ENCODE assay signal across 14 cellular contexts in genomic region chr7:74502216-74502891, GRCh38. TPM values are rescaled to one million over a fixed set of nuclear protein-coding genes. Genes with fewer than 3 reads are reported as not detected.
DNase-seq lines count a peak whose midpoint lies in the region; TF ChIP-seq lines count a peak whose summit lies in the region.
"Had no signal": no experiment of that assay in that cellular context is flagged by ENCODE, and none has a peak within 500 bp of the region (broad histone marks: within the 10 kb centered on the region; RNA-seq: fewer than 3 reads in every experiment).

No MANE protein-coding gene starts in this region.

- H3K9me3 ChIP-seq in Karpas-422 (ENCODE audit: low read length) = no peaks in the 10 kb centered on the region

- peak overlapping the region in 3 of 5 experiments; percentile 33 to 62 (median 42) for H3K27ac Mint-ChIP-seq in brain
- H3K27ac Mint-ChIP-seq: B cell had no signal

- no peak overlapping the region for H2AFZ ChIP-seq in Karpas-422 (ENCODE audit: low read length)

- peaks cover 46% of the 10 kb centered on the region for H3K4me1 Mint-ChIP-seq in brain
- H3K4me1 Mint-ChIP-seq: B cell had no signal

- no peaks in the 10 kb centered on the region for H3K9me2 ChIP-seq in Karpas-422 (replicated peaks; ENCODE audit: insufficient read depth, low read length)

- H3K9ac ChIP-seq in Karpas-422 (ENCODE audit: low read length) = no peak overlapping the region

- H3K4me3 Mint-ChIP-seq in brain = no peak overlapping the region
- H3K4me3 Mint-ChIP-seq: B cell had no signal

- no peak overlapping the region for H3K27ac ChIP-seq in Karpas-422 (ENCODE audit: low read length)

- H3K9me3 Mint-ChIP-seq in brain = peaks cover 0 to 8% (median 5%) of the 10 kb centered on the region in 5 experiments

- H3K79me2 ChIP-seq in Karpas-422 (ENCODE audit: low read length) = no peaks in the 10 kb centered on the region

- intact Hi-C loops in posterior vena cava (cut with DNase I) = no loop called here

- peaks cover 2% of the 10 kb centered on the region; the same call in 1 of the 2 replicates for H3K27me3 ChIP-seq in Karpas-422 (ENCODE audit: low read length)

- TF ChIP-seq CTCF in brain (conservative IDR thresholded peaks at IDR 0.05) = no peak

- H3K36me3 ChIP-seq in Karpas-422 (ENCODE audit: insufficient read depth, low read length) = no peaks in the 10 kb centered on the region

- no peaks in the 10 kb centered on the region for H4K20me1 ChIP-seq in Karpas-422 (ENCODE audit: insufficient read depth, low read depth, low read length)

- H3K4me2 ChIP-seq in Karpas-422 (ENCODE audit: low read depth, low read length, poor library complexity, severe bottlenecking) = no peak overlapping the region
- H3K4me2 ChIP-seq: smooth muscle cell had no signal

- H3K36me3 Mint-ChIP-seq in brain = peaks cover 57% of the 10 kb centered on the region

- DNase-seq in Ammon's horn (ENCODE audit: low spot score) = peak; percentile 46
- peak; percentile 86 for DNase-seq in NCI-H146 (lab: John Stamatoyannopoulos, UW)
- DNase-seq in kidney tubule cell (ENCODE audit: low spot score) = peak; percentile 31
- DNase-seq in Karpas-422 = no peak
- DNase-seq in CD1c-positive myeloid dendritic cell (ENCODE audit: extremely low spot score) = no peak
- no peak for DNase-seq in posterior vena cava (ENCODE audit: low spot score)
- no peak for DNase-seq in iPS-NIHi11 (ENCODE audit: low spot score)
- DNase-seq: activated CD4-positive, CD25-positive, alpha-beta regulatory T cell treated with anti-CD3 and anti-CD28 coated beads, Interleukin-2, amount 50 U/mL, for 72 hours; activated effector memory CD4-positive, alpha-beta T cell treated with Interleukin-2 at 50 U/mL for 16 hours; glutamatergic neuron; MV-4-11 had no signal

- H3K4me1 ChIP-seq in Karpas-422 (ENCODE audit: low read length) = peaks cover 7% of the 10 kb centered on the region

- no peak overlapping the region for H3K4me3 ChIP-seq in Karpas-422 (ENCODE audit: low read length)
- H3K4me3 ChIP-seq: smooth muscle cell had no signal

- H3K27me3 Mint-ChIP-seq in brain = no peaks in the 10 kb centered on the region
- H3K27me3 Mint-ChIP-seq: B cell had no signal

RNA-seq across cellular contexts. Expression of gene GTF2IRD1, which starts 48.6 kb away (rescaled TPM):
- 33.6 TPM for polyA plus RNA-seq in brain (ENCODE audit: insufficient read depth, low read depth, low replicate concordance)
- total RNA-seq in Karpas-422 (2014; rRNA removed; shearing (Covaris generic); ENCODE audit: low replicate concordance) = not detected in 2 replicates
- total RNA-seq in posterior vena cava = 10 to 100 TPM; 14.7 to 17.0 TPM

Comparison
In these comparisons a context has a peak if more than half of its experiments do, and no peak if none do; other contexts are left out.
1. DNase-seq: peak in Ammon's horn (single experiment), NCI-H146 (single experiment) and kidney tubule cell (single experiment); none in Karpas-422 (single experiment), CD1c-positive myeloid dendritic cell (single experiment), posterior vena cava (single experiment) and iPS-NIHi11 (single experiment).
2. RNA of gene GTF2IRD1, which starts 48.6 kb away (total RNA-seq): 14.7 to 17.0 TPM in posterior vena cava; not detected in Karpas-422; every median in the first group is over 10 times any median in the second.